Comparison of ENCODE assay signal across 9 cellular contexts in the genomic region with DNA sequence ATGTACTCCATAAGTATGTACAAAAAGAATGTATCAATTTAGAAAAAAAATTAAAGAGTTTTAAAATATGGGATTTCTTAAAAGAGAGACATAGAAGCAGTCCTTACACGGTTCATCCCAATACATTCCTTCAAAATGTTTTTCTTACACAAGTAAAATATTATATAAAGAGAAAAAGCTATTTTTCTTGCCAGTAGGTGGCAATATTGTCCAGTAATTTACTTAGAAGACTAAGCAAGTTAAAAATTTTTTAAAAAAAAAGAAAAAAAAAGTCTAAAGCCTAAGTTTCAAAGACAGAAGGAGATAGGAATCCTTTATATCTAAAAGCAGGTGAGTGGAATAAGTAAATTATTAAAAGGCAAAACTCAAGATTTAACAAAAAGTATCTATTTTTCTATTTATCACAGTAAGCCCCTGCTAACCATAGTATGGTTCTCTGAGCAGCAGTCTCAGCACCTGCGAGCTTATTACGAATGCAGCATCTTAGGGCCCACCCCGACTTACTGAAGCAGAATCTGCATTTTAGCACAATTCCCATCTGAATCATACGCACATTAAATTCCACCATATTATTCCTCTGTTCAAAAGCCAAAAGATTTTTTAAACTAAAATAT.
DNase-seq lines count a peak whose midpoint lies in the region; ATAC-seq, FAIRE-seq and TF ChIP-seq lines count a peak whose summit lies in the region.
"Had no signal": no experiment of that assay in that cellular context is flagged by ENCODE, and none has a peak within 500 bp of the region (broad histone marks: within the 10 kb centered on the region; RNA-seq: fewer than 3 reads in every experiment).

No MANE protein-coding gene starts in this region.

- CTCF ChIA-PET in K562 (lab: Yijun Ruan, JAX; ENCODE audit: low intra/inter-chr PET ratio): interaction anchor here (0.6 to 2.5 kb wide), 5 partner anchors 20 to 1163 kb away, joined by 3 to 19 read pairs (median 6); no protein-coding TSS in a partner anchor

- no TSS peak for BruUV-seq in K562 (replicated peaks; lab: Mats Ljungman, UMichigan)

- H2AFZ ChIP-seq in K562 (ENCODE audit: low read depth, low read length): no peak overlapping the region

- TF ChIP-seq RAD21 in K562 (CRISPR knock-in tag; conservative IDR thresholded peaks at IDR 0.05 in 1 of 2, IDR thresholded peaks at IDR 0.05 in 1 of 2): peak; percentile 58 to 59

- TF ChIP-seq EP300 in K562 (IDR thresholded peaks at IDR 0.05; ENCODE audit: low read length): no peak

- no peaks in the 10 kb centered on the region for H4K20me1 ChIP-seq in K562 (replicated peaks; ENCODE audit: control insufficient read depth, insufficient read depth, low read length)
- H4K20me1 ChIP-seq: BLaER1 had no signal

- H3K27me3 ChIP-seq in K562 (ENCODE audit: control insufficient read depth in 2 of 2, insufficient read depth in 2 of 2, low read length in 2 of 2): peaks cover 0 to 2% of the 10 kb centered on the region in 2 experiments; a peak in 1 of 5 replicates
- H3K27me3 ChIP-seq: BLaER1 had no signal

- TF ChIP-seq CTCF in NB4 (IDR thresholded peaks at IDR 0.05; ENCODE audit: low read depth, low read length) (peak; percentile 9), K562 (IDR thresholded peaks at IDR 0.05 in 2 of 3, conservative IDR thresholded peaks at IDR 0.05 in 1 of 3; ENCODE audit: insufficient read depth in 2 of 3, low read depth in 1 of 3, low read length in 3 of 3) (peak in 2 of 3 experiments; percentile 20 to 67; a peak in 4 of 6 replicates), mesothelial cell of epicardium (IDR thresholded peaks at IDR 0.05; ENCODE audit: unreplicated experiment) (peak; percentile 83)

- no peaks in the 10 kb centered on the region for H3K4me1 ChIP-seq in K562 (replicated peaks in 1 of 2; ENCODE audit: control insufficient read depth in 2 of 2, insufficient read depth in 2 of 2, low read length in 2 of 2)
- H3K4me1 ChIP-seq: BLaER1 had no signal

- H3K9ac ChIP-seq in K562 (ENCODE audit: insufficient read depth in 1 of 2, low read depth in 2 of 2, low read length in 2 of 2): no peak overlapping the region
- H3K9ac ChIP-seq: BLaER1 had no signal

- H3K36me3 ChIP-seq in K562 (ENCODE audit: control insufficient read depth, insufficient read depth, low read length): no peaks in the 10 kb centered on the region
- H3K36me3 ChIP-seq: BLaER1 had no signal

- H3K9me3 ChIP-seq in K562 (replicated peaks; ENCODE audit: control insufficient read depth, insufficient read depth, low read depth, low read length): no peaks in the 10 kb centered on the region
- H3K9me3 ChIP-seq: BLaER1 had no signal

- no peak overlapping the region for H3K4me3 Mint-ChIP-seq in mesothelial cell of epicardium
- no peak overlapping the region for H3K4me3 Mint-ChIP-seq in activated CD4-positive, alpha-beta T cell treated with anti-CD3 and anti-CD28 coated beads, Interleukin-2, amount 10 ng/mL, durations not matched to agents 24 days and 14 days

- H3K9me1 ChIP-seq in K562 (ENCODE audit: control insufficient read depth, insufficient read depth, low read length): no peaks in the 10 kb centered on the region

- no peak overlapping the region for H3K27ac Mint-ChIP-seq in mesothelial cell of epicardium
- H3K27ac Mint-ChIP-seq in activated CD4-positive, alpha-beta T cell treated with anti-CD3 and anti-CD28 coated beads, Interleukin-2, amount 10 ng/mL, durations not matched to agents 24 days and 14 days: no peak overlapping the region

- H3K36me3 Mint-ChIP-seq in mesothelial cell of epicardium: no peaks in the 10 kb centered on the region
- no peaks in the 10 kb centered on the region for H3K36me3 Mint-ChIP-seq in activated CD4-positive, alpha-beta T cell treated with anti-CD3 and anti-CD28 coated beads, Interleukin-2, amount 10 ng/mL, durations not matched to agents 24 days and 14 days (ENCODE audit: low read depth)

- no peak for TF ChIP-seq POLR2A in NB4 (IDR thresholded peaks at IDR 0.05; ENCODE audit: extremely low read depth, insufficient read length)
- TF ChIP-seq POLR2A in K562 (conservative IDR thresholded peaks at IDR 0.05): no peak

- intact Hi-C loops in K562 (cut with micrococcal nuclease): loop anchor here (1.0 to 2.0 kb wide), 4 partner anchors 20 to 403 kb away; no protein-coding TSS in a partner anchor
- intact Hi-C loops in activated CD4-positive, alpha-beta T cell treated with anti-CD3 and anti-CD28 coated beads, Interleukin-2, amount 10 ng/mL, durations not matched to agents 24 days and 14 days (cut with micrococcal nuclease): loop anchor here (1.0 to 5.0 kb wide), 3 partner anchors 20 to 396 kb away; a partner anchor contains a TSS

- DNase-seq in DMS79 treated with DMSO at 0.1 percent for 48 hours (lab: John Stamatoyannopoulos, UW): peak; percentile 48
- no peak for DNase-seq in DMS79 (lab: John Stamatoyannopoulos, UW)
- peak; percentile 63 for DNase-seq in NB4 (ENCODE audit: low read depth)
- DNase-seq in K562 (ENCODE audit: extremely low read depth in 1 of 4, low spot score in 3 of 4): peak in 3 of 4 experiments; percentile 32 to 54 (median 42)
- DNase-seq in mesothelial cell of epicardium (ENCODE audit: low spot score in 2 of 2, unreplicated experiment in 2 of 2): no peak
- no peak for DNase-seq in activated CD4-positive, alpha-beta T cell treated with anti-CD3 and anti-CD28 coated beads, Interleukin-2, amount 10 ng/mL, durations not matched to agents 24 days and 14 days
- no peak for DNase-seq in urothelium cell line (ENCODE audit: low spot score)

- WGBS in K562 (ENCODE audit: insufficient coverage, low coverage, missing lambda C conversion rate): 2% methylated on average over 5 of the region's 5 CpGs

- peak; percentile 78 for ATAC-seq in K562
- ATAC-seq in GM18858 (IDR thresholded peaks at IDR 0.05; ENCODE audit: unreplicated experiment): no peak

- H3K9me3 Mint-ChIP-seq in mesothelial cell of epicardium: no peaks in the 10 kb centered on the region
- no peaks in the 10 kb centered on the region for H3K9me3 Mint-ChIP-seq in activated CD4-positive, alpha-beta T cell treated with anti-CD3 and anti-CD28 coated beads, Interleukin-2, amount 10 ng/mL, durations not matched to agents 24 days and 14 days

- H3K4me2 ChIP-seq in K562 (ENCODE audit: insufficient read depth, low read length): no peak overlapping the region
- H3K4me2 ChIP-seq: BLaER1 had no signal

- in situ Hi-C loops in K562 (cut with MboI): no loop called here

- peaks cover 15% of the 10 kb centered on the region for H3K4me1 Mint-ChIP-seq in mesothelial cell of epicardium
- no peaks in the 10 kb centered on the region for H3K4me1 Mint-ChIP-seq in activated CD4-positive, alpha-beta T cell treated with anti-CD3 and anti-CD28 coated beads, Interleukin-2, amount 10 ng/mL, durations not matched to agents 24 days and 14 days

- no peak overlapping the region for H3K27ac ChIP-seq in K562 (ENCODE audit: extremely low read depth, low read depth, low read length)
- H3K27ac ChIP-seq: BLaER1 had no signal

- no peaks in the 10 kb centered on the region for H3K79me2 ChIP-seq in K562 (ENCODE audit: control insufficient read depth, insufficient read depth, low read length)

- no peak overlapping the region for H3K4me3 ChIP-seq in NB4 (ENCODE audit: low read depth, low read length)
- H3K4me3 ChIP-seq in K562: no peak overlapping the region
- H3K4me3 ChIP-seq: BLaER1 had no signal

- FAIRE-seq in K562 (lab: Jason Lieb, UNC) (no peak), urothelium cell line (lab: Jason Lieb, UNC) (no peak)

- no peaks in the 10 kb centered on the region for H3K27me3 Mint-ChIP-seq in mesothelial cell of epicardium (ENCODE audit: low read depth)
- H3K27me3 Mint-ChIP-seq in activated CD4-positive, alpha-beta T cell treated with anti-CD3 and anti-CD28 coated beads, Interleukin-2, amount 10 ng/mL, durations not matched to agents 24 days and 14 days: no peaks in the 10 kb centered on the region

- POLR2A ChIA-PET in K562 (lab: Yijun Ruan, JAX): interaction anchor here (0.5 to 0.7 kb wide), 3 partner anchors 20 to 245 kb away, joined by 3 read pairs; no protein-coding TSS in a partner anchor

TF ChIP-seq in K562, 482 proteins besides CTCF, POLR2A, EP300 and RAD21 (continues in another document):
- no peak for TF ChIP-seq TCF7L2 (IDR thresholded peaks at IDR 0.05; ENCODE audit: low read depth, low read length)
- TF ChIP-seq ZNF384 (IDR thresholded peaks at IDR 0.05; ENCODE audit: low read depth, low read length): peak; percentile 77
- no peak for TF ChIP-seq GATAD2B (IDR thresholded peaks at IDR 0.05; ENCODE audit: borderline replicate concordance)
- TF ChIP-seq TBP (optimal IDR thresholded peaks at IDR 0.05; ENCODE audit: low read depth, low read length): no peak
- TF ChIP-seq, protein P1, sequence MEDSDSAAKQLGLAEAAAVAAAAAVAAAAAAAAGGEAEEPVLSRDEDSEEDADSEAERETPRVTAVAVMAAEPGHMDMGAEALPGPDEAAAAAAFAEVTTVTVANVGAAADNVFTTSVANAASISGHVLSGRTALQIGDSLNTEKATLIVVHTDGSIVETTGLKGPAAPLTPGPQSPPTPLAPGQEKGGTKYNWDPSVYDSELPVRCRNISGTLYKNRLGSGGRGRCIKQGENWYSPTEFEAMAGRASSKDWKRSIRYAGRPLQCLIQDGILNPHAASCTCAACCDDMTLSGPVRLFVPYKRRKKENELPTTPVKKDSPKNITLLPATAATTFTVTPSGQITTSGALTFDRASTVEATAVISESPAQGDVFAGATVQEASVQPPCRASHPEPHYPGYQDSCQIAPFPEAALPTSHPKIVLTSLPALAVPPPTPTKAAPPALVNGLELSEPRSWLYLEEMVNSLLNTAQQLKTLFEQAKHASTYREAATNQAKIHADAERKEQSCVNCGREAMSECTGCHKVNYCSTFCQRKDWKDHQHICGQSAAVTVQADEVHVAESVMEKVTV (CRISPR knock-in tag; IDR thresholded peaks at IDR 0.05): 0 out of 2 replicates have a peak, but pooled peaks have one; percentile 29
- no peak for TF ChIP-seq FOXA3 (CRISPR knock-in tag; conservative IDR thresholded peaks at IDR 0.05 in 1 of 2, IDR thresholded peaks at IDR 0.05 in 1 of 2)

Comparison
In these comparisons a context has a peak if more than half of its experiments do, and no peak if none do; other contexts are left out.
1. DNase-seq: peak in DMS79 treated with DMSO at 0.1 percent for 48 hours (single experiment), NB4 (single experiment) and K562 (3 of 4); none in DMS79 (single experiment), mesothelial cell of epicardium (0 of 2), activated CD4-positive, alpha-beta T cell treated with anti-CD3 and anti-CD28 coated beads, Interleukin-2, amount 10 ng/mL, durations not matched to agents 24 days and 14 days (single experiment) and urothelium cell line (single experiment).
2. CTCF ChIP-seq: peak in every context shown above with its lines; median percentile 83 in mesothelial cell of epicardium; 44 in K562; 9 in NB4.